1 cellular context compared by ENCODE assay signal in the genomic region with DNA sequence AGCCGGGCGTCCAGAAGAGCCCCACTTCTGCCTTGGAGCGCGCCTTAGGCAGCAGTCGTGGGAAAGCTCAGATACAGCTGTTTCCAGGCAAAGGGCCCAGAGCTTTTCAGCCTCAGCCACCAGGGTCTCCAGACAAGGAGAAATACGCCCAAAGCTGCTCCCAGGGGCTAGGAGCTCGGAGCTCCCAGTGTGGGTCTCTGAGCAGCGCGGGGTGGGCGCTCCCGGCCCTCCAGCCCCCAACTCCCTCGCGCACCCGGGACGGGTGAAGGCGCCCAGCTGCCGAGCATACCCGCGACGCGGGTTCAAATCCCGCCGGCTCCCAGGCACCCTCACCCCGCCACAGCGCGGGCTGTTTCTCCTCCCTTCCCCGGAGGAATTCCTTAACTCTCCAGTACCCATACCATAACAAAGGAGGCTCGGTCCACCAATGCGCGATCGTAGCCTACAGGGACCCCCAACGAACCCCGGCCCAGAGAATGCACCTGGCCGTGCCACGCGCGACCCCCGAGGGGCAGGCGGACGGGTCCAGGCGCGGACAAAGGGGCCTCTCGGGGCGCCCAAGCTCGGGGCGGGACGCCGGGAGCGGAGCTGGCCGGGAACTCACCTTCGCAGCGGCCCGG.
TF ChIP-seq lines count a peak whose summit lies in the region.

No MANE protein-coding gene starts in this region.

TF ChIP-seq in endothelial cell of umbilical vein, 7 proteins besides CTCF, POLR2A, EP300 and RAD21:
- no peak for TF ChIP-seq EZH2 (IDR thresholded peaks at IDR 0.05; ENCODE audit: borderline replicate concordance, low read depth, low read length, severe bottlenecking)
- no peak for TF ChIP-seq JUN (IDR thresholded peaks at IDR 0.05; ENCODE audit: borderline replicate concordance, insufficient read depth, insufficient read length, low read depth)
- TF ChIP-seq POLR2AphosphoS5 (IDR thresholded peaks at IDR 0.05; ENCODE audit: insufficient read depth, low read depth, low read length): no peak
- TF ChIP-seq MYC (IDR thresholded peaks at IDR 0.05; ENCODE audit: low read depth, low read length): no peak
- TF ChIP-seq GATA2 (IDR thresholded peaks at IDR 0.05; ENCODE audit: insufficient read depth, insufficient read length, low read depth, low read length): no peak
- TF ChIP-seq, protein P1, sequence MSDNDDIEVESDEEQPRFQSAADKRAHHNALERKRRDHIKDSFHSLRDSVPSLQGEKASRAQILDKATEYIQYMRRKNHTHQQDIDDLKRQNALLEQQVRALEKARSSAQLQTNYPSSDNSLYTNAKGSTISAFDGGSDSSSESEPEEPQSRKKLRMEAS (IDR thresholded peaks at IDR 0.05; ENCODE audit: insufficient read depth, insufficient read length): no peak
- TF ChIP-seq FOS (IDR thresholded peaks at IDR 0.05; ENCODE audit: borderline replicate concordance, insufficient read depth, low read length): no peak
